In the genomic region with DNA sequence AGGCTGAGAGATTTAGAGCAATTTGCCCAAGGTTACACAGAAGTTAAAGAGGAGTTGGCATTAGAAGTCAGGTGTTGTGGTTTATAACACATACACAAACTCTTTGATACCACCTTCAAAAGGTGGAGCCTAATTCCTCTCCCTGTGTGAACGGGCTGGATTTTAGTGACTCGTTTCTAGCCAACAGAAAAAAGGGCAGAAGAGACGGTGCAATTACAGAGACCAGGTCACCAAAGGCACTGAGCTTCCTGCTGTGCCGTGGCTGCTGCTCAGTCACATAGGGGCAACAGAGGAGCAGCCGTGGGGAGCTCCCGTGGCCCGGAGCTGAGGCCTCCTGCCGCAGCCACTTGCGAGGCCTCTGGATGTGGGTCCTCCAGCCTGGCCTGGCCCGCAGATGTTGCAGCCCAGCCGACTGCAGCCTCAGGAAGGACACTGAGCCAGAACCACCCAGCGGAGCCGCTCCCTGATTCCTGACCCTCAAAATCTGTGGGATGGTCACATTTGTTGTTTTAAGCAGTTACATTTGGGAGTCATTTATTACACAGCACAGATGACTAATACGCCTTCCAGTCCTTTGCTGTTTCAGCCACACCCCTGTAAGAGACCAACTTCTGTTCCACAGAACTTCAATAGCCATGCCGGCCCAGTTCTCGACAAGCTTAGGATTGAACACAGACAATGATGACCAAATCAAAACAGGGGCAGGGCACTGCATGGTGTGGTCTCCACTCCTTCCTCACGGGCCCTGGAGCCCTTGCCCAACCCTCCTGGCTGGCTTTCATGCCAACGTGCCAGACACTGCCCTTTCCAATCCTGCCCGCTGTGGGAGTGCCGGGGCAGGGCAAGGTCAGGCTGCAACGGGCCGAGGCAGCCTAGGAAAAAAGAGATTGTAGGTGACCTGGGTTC, we compare ENCODE assay signal across 16 cellular contexts. TPM values are rescaled to one million over a fixed set of nuclear protein-coding genes. Genes with fewer than 3 reads are reported as not detected.
DNase-seq lines count a peak whose midpoint lies in the region; ATAC-seq and TF ChIP-seq lines count a peak whose summit lies in the region.
"Had no signal": no experiment of that assay in that cellular context is flagged by ENCODE, and none has a peak within 500 bp of the region (broad histone marks: within the 10 kb centered on the region; RNA-seq: fewer than 3 reads in every experiment).

No MANE protein-coding gene starts in this region.

- POLR2A ChIA-PET in PC-3 (lab: Charles Lee; ENCODE audit: unreplicated experiment), result no interaction called here

- H3K4me3 Mint-ChIP-seq in activated CD8-positive, alpha-beta memory T cell treated with anti-CD3 and anti-CD28 coated beads, Interleukin-2, amount 10 ng/mL, durations not matched to agents 7 days and 5 days, result no peak overlapping the region

- TF ChIP-seq CTCF in PC-3 (conservative IDR thresholded peaks at IDR 0.05; ENCODE audit: low read depth, low read length) (no peak), smooth muscle cell (IDR thresholded peaks at IDR 0.05; ENCODE audit: borderline replicate concordance, insufficient read depth, poor library complexity, severe bottlenecking) (no peak)

- no peaks in the 10 kb centered on the region for H3K9me3 Mint-ChIP-seq in activated CD8-positive, alpha-beta memory T cell treated with anti-CD3 and anti-CD28 coated beads, Interleukin-2, amount 10 ng/mL, durations not matched to agents 7 days and 5 days (ENCODE audit: low read depth)

- H3K79me2 ChIP-seq in PC-3 (ENCODE audit: low read length), result no peaks in the 10 kb centered on the region
- H3K79me2 ChIP-seq in smooth muscle cell (ENCODE audit: low read depth), result no peaks in the 10 kb centered on the region

- no peaks in the 10 kb centered on the region for H3F3A ChIP-seq in PC-3 (ENCODE audit: low read length, unreplicated experiment)
- H3F3A ChIP-seq in smooth muscle cell (ENCODE audit: low read depth), result no peaks in the 10 kb centered on the region

- H3K27me3 ChIP-seq in PC-3 (ENCODE audit: low read length) (no peaks in the 10 kb centered on the region), smooth muscle cell (ENCODE audit: low read depth) (peaks cover 6% of the 10 kb centered on the region)
- H3K27me3 ChIP-seq: gastrocnemius medialis had no signal

- 80% methylated on average over 22 of the region's 22 CpGs for WGBS in smooth muscle cell (ENCODE audit: low lambda C conversion rate)

- BruUV-seq in PC-3 (replicated peaks; lab: Mats Ljungman, UMichigan), result no TSS peak

- H3K9me2 ChIP-seq in PC-3 (replicated peaks; ENCODE audit: low read length), result no peaks in the 10 kb centered on the region

- intact Hi-C loops in PC-3 (cut with micrococcal nuclease), result no loop called here

- H2AFZ ChIP-seq in PC-3 (ENCODE audit: low read length) (peak overlapping the region; percentile 79), smooth muscle cell (ENCODE audit: low read depth) (no peak overlapping the region)

- H3K36me3 ChIP-seq in PC-3 (ENCODE audit: low read depth, low read length) (no peaks in the 10 kb centered on the region), smooth muscle cell (ENCODE audit: low read depth) (no peaks in the 10 kb centered on the region)
- H3K36me3 ChIP-seq: gastrocnemius medialis, lower lobe of right lung had no signal

- H4K20me1 ChIP-seq in PC-3 (ENCODE audit: low read length) (no peaks in the 10 kb centered on the region), smooth muscle cell (ENCODE audit: low read depth) (no peaks in the 10 kb centered on the region)

- CTCF ChIA-PET in PC-3 (lab: Charles Lee), result interaction anchor here (0.7 kb wide), 1 partner anchor 24 kb away, joined by 3 read pairs; no protein-coding TSS in a partner anchor
- CTCF ChIA-PET in activated CD8-positive, alpha-beta memory T cell treated with anti-CD3 and anti-CD28 coated beads, Interleukin-2, amount 10 ng/mL, durations not matched to agents 7 days and 5 days (lab: Charles Lee), result no interaction called here

- H3K4me2 ChIP-seq in PC-3 (ENCODE audit: low read length) (peak overlapping the region; percentile 78), smooth muscle cell (no peak overlapping the region)

- H3K27ac ChIP-seq in PC-3 (ENCODE audit: low read length) (peak overlapping the region; percentile 94), smooth muscle cell (ENCODE audit: low read depth) (no peak overlapping the region)
- H3K27ac ChIP-seq: gastrocnemius medialis, lower lobe of right lung, psoas muscle had no signal

- ATAC-seq in PC-3, result peak; percentile 87
- ATAC-seq in activated CD8-positive, alpha-beta memory T cell treated with anti-CD3 and anti-CD28 coated beads, Interleukin-2, amount 10 ng/mL, durations not matched to agents 7 days and 5 days, result no peak
- ATAC-seq: gastrocnemius medialis, psoas muscle had no signal

- no peaks in the 10 kb centered on the region for H3K27me3 Mint-ChIP-seq in activated CD8-positive, alpha-beta memory T cell treated with anti-CD3 and anti-CD28 coated beads, Interleukin-2, amount 10 ng/mL, durations not matched to agents 7 days and 5 days

- peak; percentile 69 for DNase-seq in ELR (ENCODE audit: low read depth)
- DNase-seq in PC-3, result peak; percentile 91
- peak; percentile 29 for DNase-seq in fibroblast of the conjunctiva (ENCODE audit: low read depth)
- peak; percentile 94 for DNase-seq in renal cortical epithelial cell (ENCODE audit: low read depth)
- no peak for DNase-seq in activated CD8-positive, alpha-beta memory T cell treated with anti-CD3 and anti-CD28 coated beads, Interleukin-2, amount 10 ng/mL, durations not matched to agents 7 days and 5 days
- no peak for DNase-seq in NCI-H1436 treated with DMSO at 0.1 percent for 48 hours (lab: John Stamatoyannopoulos, UW)
- no peak for DNase-seq in activated effector memory CD4-positive, alpha-beta T cell treated with anti-CD3 and anti-CD28 coated beads, Interleukin-2, amount 50 U/mL, for 16 hours
- no peak for DNase-seq in smooth muscle cell (lab: John Stamatoyannopoulos, UW; ENCODE audit: unreplicated experiment)
- DNase-seq: activated effector memory CD4-positive, alpha-beta T cell treated with Interleukin-2 at 50 U/mL for 16 hours; DMS79; gastrocnemius medialis; lower lobe of right lung; NCI-H69 had no signal

- H3K4me1 ChIP-seq in PC-3 (ENCODE audit: insufficient read depth, low read length), result peaks cover 43% of the 10 kb centered on the region
- H3K4me1 ChIP-seq in smooth muscle cell (ENCODE audit: low read depth), result no peaks in the 10 kb centered on the region
- H3K4me1 ChIP-seq: gastrocnemius medialis, lower lobe of right lung, psoas muscle had no signal

- H3K9ac ChIP-seq in PC-3 (ENCODE audit: low read length), result peak overlapping the region; percentile 58
- no peak overlapping the region for H3K9ac ChIP-seq in smooth muscle cell (ENCODE audit: low read depth)

- H3K4me3 ChIP-seq in PC-3 (ENCODE audit: low read length) (peak overlapping the region; percentile 43; the same call in 1 of the 2 replicates), smooth muscle cell (no peak overlapping the region)
- H3K4me3 ChIP-seq: gastrocnemius medialis, lower lobe of right lung, psoas muscle had no signal

- H3K36me3 Mint-ChIP-seq in activated CD8-positive, alpha-beta memory T cell treated with anti-CD3 and anti-CD28 coated beads, Interleukin-2, amount 10 ng/mL, durations not matched to agents 7 days and 5 days, result no peaks in the 10 kb centered on the region

- H3K27ac Mint-ChIP-seq in activated CD8-positive, alpha-beta memory T cell treated with anti-CD3 and anti-CD28 coated beads, Interleukin-2, amount 10 ng/mL, durations not matched to agents 7 days and 5 days, result no peak overlapping the region

- no peaks in the 10 kb centered on the region for H3K4me1 Mint-ChIP-seq in activated CD8-positive, alpha-beta memory T cell treated with anti-CD3 and anti-CD28 coated beads, Interleukin-2, amount 10 ng/mL, durations not matched to agents 7 days and 5 days

- H3K9me3 ChIP-seq in PC-3 (ENCODE audit: low read length) (no peaks in the 10 kb centered on the region), smooth muscle cell (replicated peaks; ENCODE audit: low read depth) (no peaks in the 10 kb centered on the region)
- H3K9me3 ChIP-seq: gastrocnemius medialis, lower lobe of right lung, psoas muscle had no signal

RNA-seq across cellular contexts. Expression of gene EDAR, which starts 17.1 kb away (rescaled TPM):
- total RNA-seq in PC-3 (2014; rRNA removed), result 0.04 TPM in 1 of 2 replicates, not detected in the other
- 0.05 and 1.6 TPM in 2 replicates for total RNA-seq in renal cortical epithelial cell
- total RNA-seq in activated CD8-positive, alpha-beta memory T cell treated with anti-CD3 and anti-CD28 coated beads, Interleukin-2, amount 10 ng/mL, durations not matched to agents 7 days and 5 days, result not detected
- total RNA-seq in smooth muscle cell, result 0.09 TPM in 2 replicates
- not detected in 2 replicates for polyA plus RNA-seq in smooth muscle cell
- total RNA-seq: chondrocyte, gastrocnemius medialis, psoas muscle, SK-MEL-5 had no signal

Comparison
In these comparisons a context has a peak if more than half of its experiments do, and no peak if none do; other contexts are left out.
1. DNase-seq: peak in ELR (single experiment), PC-3 (single experiment), fibroblast of the conjunctiva (single experiment) and renal cortical epithelial cell (single experiment); none in activated CD8-positive, alpha-beta memory T cell treated with anti-CD3 and anti-CD28 coated beads, Interleukin-2, amount 10 ng/mL, durations not matched to agents 7 days and 5 days (single experiment), NCI-H1436 treated with DMSO at 0.1 percent for 48 hours (single experiment), activated effector memory CD4-positive, alpha-beta T cell treated with anti-CD3 and anti-CD28 coated beads, Interleukin-2, amount 50 U/mL, for 16 hours (single experiment) and smooth muscle cell (single experiment).